Comparison of ENCODE assay signal across 13 cellular contexts in genomic region chr6:93468291-93468690, GRCh38. TPM values are rescaled to one million over a fixed set of nuclear protein-coding genes. Genes with fewer than 3 reads are reported as not detected.
DNase-seq lines count a peak whose midpoint lies in the region; ATAC-seq and TF ChIP-seq lines count a peak whose summit lies in the region.
"Had no signal": no experiment of that assay in that cellular context is flagged by ENCODE, and none has a peak within 500 bp of the region (broad histone marks: within the 10 kb centered on the region; RNA-seq: fewer than 3 reads in every experiment).

No MANE protein-coding gene starts in this region.

- H3K4me1 ChIP-seq in PC-3 (ENCODE audit: insufficient read depth, low read length): peaks cover 9% of the 10 kb centered on the region; the same call in 1 of the 2 replicates
- no peaks in the 10 kb centered on the region for H3K4me1 ChIP-seq in rectal smooth muscle tissue (ENCODE audit: control insufficient read depth, insufficient read depth, low read length)
- H3K4me1 ChIP-seq in effector memory CD4-positive, alpha-beta T cell (ENCODE audit: control insufficient read depth, insufficient read depth, low read length, poor library complexity, severe bottlenecking): no peaks in the 10 kb centered on the region
- H3K4me1 ChIP-seq: thyroid gland had no signal

- no peaks in the 10 kb centered on the region for H3K36me3 Mint-ChIP-seq in activated naive CD8-positive, alpha-beta T cell treated with anti-CD3 and anti-CD28 coated beads, Interleukin-2, amount 50 U/mL, for 24 hours (ENCODE audit: low read depth)

- H3K36me3 ChIP-seq in PC-3 (ENCODE audit: low read depth, low read length) (no peaks in the 10 kb centered on the region), rectal smooth muscle tissue (ENCODE audit: control insufficient read depth, insufficient read depth, low read length) (no peaks in the 10 kb centered on the region)
- H3K36me3 ChIP-seq in effector memory CD4-positive, alpha-beta T cell (ENCODE audit: control insufficient read depth, insufficient read depth, low read length): no peaks in the 10 kb centered on the region
- H3K36me3 ChIP-seq: thyroid gland had no signal

- H3K27me3 ChIP-seq in PC-3 (ENCODE audit: low read length) (no peaks in the 10 kb centered on the region), rectal smooth muscle tissue (ENCODE audit: control insufficient read depth, insufficient read depth, low read length) (no peaks in the 10 kb centered on the region)
- H3K27me3 ChIP-seq in effector memory CD4-positive, alpha-beta T cell (replicated peaks; ENCODE audit: control insufficient read depth, insufficient read depth, low read length, poor library complexity, severe bottlenecking): no peaks in the 10 kb centered on the region
- H3K27me3 ChIP-seq: thyroid gland had no signal

- H3K79me2 ChIP-seq in PC-3 (ENCODE audit: low read length): no peaks in the 10 kb centered on the region

- no peaks in the 10 kb centered on the region for H3F3A ChIP-seq in PC-3 (ENCODE audit: low read length, unreplicated experiment)

- DNase-seq in PC-3 (peak; percentile 62), fibroblast of gingiva (ENCODE audit: low read depth) (peak; percentile 3), Right ventricle myocardium inferior (ENCODE audit: missing footprints) (no peak)
- DNase-seq in effector memory CD4-positive, alpha-beta T cell: no peak
- DNase-seq in activated naive CD8-positive, alpha-beta T cell treated with anti-CD3 and anti-CD28 coated beads, Interleukin-2, amount 50 U/mL, for 24 hours: no peak
- DNase-seq: activated CD4-positive, alpha-beta T cell treated with anti-CD3 and anti-CD28 coated beads, Interleukin-2, amount 50 U/mL, for 1 hour; T-helper 1 cell; thyroid gland had no signal

- no peak overlapping the region for H3K4me3 Mint-ChIP-seq in activated naive CD8-positive, alpha-beta T cell treated with anti-CD3 and anti-CD28 coated beads, Interleukin-2, amount 50 U/mL, for 24 hours
- H3K4me3 Mint-ChIP-seq: central memory CD8-positive, alpha-beta T cell had no signal

- TF ChIP-seq CTCF in PC-3 (conservative IDR thresholded peaks at IDR 0.05; ENCODE audit: low read depth, low read length): no peak

- H3K4me3 ChIP-seq in PC-3 (ENCODE audit: low read length) (no peak overlapping the region), rectal smooth muscle tissue (ENCODE audit: low read length) (no peak overlapping the region)
- no peak overlapping the region for H3K4me3 ChIP-seq in effector memory CD4-positive, alpha-beta T cell (ENCODE audit: insufficient read depth, low read depth, low read length, poor library complexity, severe bottlenecking)
- H3K4me3 ChIP-seq: thyroid gland had no signal

- no peak overlapping the region for H2AFZ ChIP-seq in PC-3 (ENCODE audit: low read length)

- intact Hi-C loops in PC-3 (cut with micrococcal nuclease) (loop anchor here (10.0 kb wide), 1 partner anchor 117 kb away; no protein-coding TSS in a partner anchor), Right ventricle myocardium inferior (cut with DNase I) (no loop called here)

- CTCF ChIA-PET in PC-3 (lab: Charles Lee): no interaction called here

- BruUV-seq in PC-3 (replicated peaks; lab: Mats Ljungman, UMichigan): no TSS peak

- peaks cover 3% of the 10 kb centered on the region for H3K9me3 Mint-ChIP-seq in activated naive CD8-positive, alpha-beta T cell treated with anti-CD3 and anti-CD28 coated beads, Interleukin-2, amount 50 U/mL, for 24 hours

- H3K27ac ChIP-seq in PC-3 (ENCODE audit: low read length) (peak overlapping the region; percentile 40), rectal smooth muscle tissue (ENCODE audit: low read depth, low read length) (peak overlapping the region; percentile 25)
- H3K27ac ChIP-seq in effector memory CD4-positive, alpha-beta T cell (ENCODE audit: insufficient read depth, low read length, poor library complexity, severe bottlenecking): no peak overlapping the region
- H3K27ac ChIP-seq: thyroid gland had no signal

- H3K27ac Mint-ChIP-seq in activated naive CD8-positive, alpha-beta T cell treated with anti-CD3 and anti-CD28 coated beads, Interleukin-2, amount 50 U/mL, for 24 hours: no peak overlapping the region
- H3K27ac Mint-ChIP-seq: activated T-helper 2 cell treated with anti-CD3 and anti-CD28 coated beads, Interferon-gamma antibody, Interleukin-2, Interleukin-4, amounts not matched to agents 10 μg/mL and 5 μg/mL and 100 μg/mL, durations not matched to agents 14 hours and 24 hours and 36 hours had no signal

- H4K20me1 ChIP-seq in PC-3 (ENCODE audit: low read length): no peaks in the 10 kb centered on the region

- POLR2A ChIA-PET in PC-3 (lab: Charles Lee; ENCODE audit: unreplicated experiment): interaction anchor here (0.6 kb wide), 2 partner anchors 19 to 49 kb away, joined by 4 to 7 read pairs; partner anchors contain the start of gene EPHA7

- ATAC-seq in HG03342 (IDR thresholded peaks at IDR 0.05; ENCODE audit: unreplicated experiment): peak; percentile 48
- ATAC-seq in PC-3: peak; percentile 49
- no peak for ATAC-seq in HG02970 (IDR thresholded peaks at IDR 0.05; ENCODE audit: low FRiP score, unreplicated experiment)
- no peak for ATAC-seq in activated naive CD8-positive, alpha-beta T cell treated with anti-CD3 and anti-CD28 coated beads, Interleukin-2, amount 50 U/mL, for 24 hours
- ATAC-seq in Right ventricle myocardium inferior: no peak

- H3K4me1 Mint-ChIP-seq in activated naive CD8-positive, alpha-beta T cell treated with anti-CD3 and anti-CD28 coated beads, Interleukin-2, amount 50 U/mL, for 24 hours: no peaks in the 10 kb centered on the region
- H3K4me1 Mint-ChIP-seq: central memory CD8-positive, alpha-beta T cell had no signal

- H3K9me3 ChIP-seq in PC-3 (ENCODE audit: low read length): no peaks in the 10 kb centered on the region
- H3K9me3 ChIP-seq in effector memory CD4-positive, alpha-beta T cell (ENCODE audit: control insufficient read depth, low read length): no peaks in the 10 kb centered on the region
- H3K9me3 ChIP-seq: thyroid gland had no signal

- H3K9ac ChIP-seq in PC-3 (ENCODE audit: low read length) (peak overlapping the region; percentile 25), rectal smooth muscle tissue (ENCODE audit: low read length) (no peak overlapping the region)

- no peaks in the 10 kb centered on the region for H3K27me3 Mint-ChIP-seq in activated naive CD8-positive, alpha-beta T cell treated with anti-CD3 and anti-CD28 coated beads, Interleukin-2, amount 50 U/mL, for 24 hours
- H3K27me3 Mint-ChIP-seq: central memory CD8-positive, alpha-beta T cell had no signal

- H3K4me2 ChIP-seq in PC-3 (ENCODE audit: low read length): 0 out of 2 replicates have a peak overlapping the region, but pooled peaks have one; percentile 28

- no peaks in the 10 kb centered on the region for H3K9me2 ChIP-seq in PC-3 (replicated peaks; ENCODE audit: low read length)

RNA-seq across cellular contexts. Expression of gene EPHA7, which starts 48.9 kb away (rescaled TPM):
- total RNA-seq in PC-3 (2014; rRNA removed) (0.52 and 1.4 TPM in 2 replicates), Right ventricle myocardium inferior (1.3 TPM)
- total RNA-seq: activated T-helper 2 cell treated with anti-CD3 and anti-CD28 coated beads, Interferon-gamma antibody, Interleukin-2, Interleukin-4, amounts not matched to agents 10 μg/mL and 5 μg/mL and 100 μg/mL, durations not matched to agents 14 hours and 24 hours and 36 hours had no signal

Comparison
In these comparisons a context has a peak if more than half of its experiments do, and no peak if none do; other contexts are left out.
1. ATAC-seq: peak in HG03342 (single experiment) and PC-3 (single experiment); none in HG02970 (single experiment), activated naive CD8-positive, alpha-beta T cell treated with anti-CD3 and anti-CD28 coated beads, Interleukin-2, amount 50 U/mL, for 24 hours (single experiment) and Right ventricle myocardium inferior (single experiment).
2. DNase-seq: peak in PC-3 (single experiment) and fibroblast of gingiva (single experiment); none in effector memory CD4-positive, alpha-beta T cell (0 of 3), activated naive CD8-positive, alpha-beta T cell treated with anti-CD3 and anti-CD28 coated beads, Interleukin-2, amount 50 U/mL, for 24 hours (single experiment) and Right ventricle myocardium inferior (single experiment).